8 cellular contexts compared by ENCODE assay signal in the genomic region with DNA sequence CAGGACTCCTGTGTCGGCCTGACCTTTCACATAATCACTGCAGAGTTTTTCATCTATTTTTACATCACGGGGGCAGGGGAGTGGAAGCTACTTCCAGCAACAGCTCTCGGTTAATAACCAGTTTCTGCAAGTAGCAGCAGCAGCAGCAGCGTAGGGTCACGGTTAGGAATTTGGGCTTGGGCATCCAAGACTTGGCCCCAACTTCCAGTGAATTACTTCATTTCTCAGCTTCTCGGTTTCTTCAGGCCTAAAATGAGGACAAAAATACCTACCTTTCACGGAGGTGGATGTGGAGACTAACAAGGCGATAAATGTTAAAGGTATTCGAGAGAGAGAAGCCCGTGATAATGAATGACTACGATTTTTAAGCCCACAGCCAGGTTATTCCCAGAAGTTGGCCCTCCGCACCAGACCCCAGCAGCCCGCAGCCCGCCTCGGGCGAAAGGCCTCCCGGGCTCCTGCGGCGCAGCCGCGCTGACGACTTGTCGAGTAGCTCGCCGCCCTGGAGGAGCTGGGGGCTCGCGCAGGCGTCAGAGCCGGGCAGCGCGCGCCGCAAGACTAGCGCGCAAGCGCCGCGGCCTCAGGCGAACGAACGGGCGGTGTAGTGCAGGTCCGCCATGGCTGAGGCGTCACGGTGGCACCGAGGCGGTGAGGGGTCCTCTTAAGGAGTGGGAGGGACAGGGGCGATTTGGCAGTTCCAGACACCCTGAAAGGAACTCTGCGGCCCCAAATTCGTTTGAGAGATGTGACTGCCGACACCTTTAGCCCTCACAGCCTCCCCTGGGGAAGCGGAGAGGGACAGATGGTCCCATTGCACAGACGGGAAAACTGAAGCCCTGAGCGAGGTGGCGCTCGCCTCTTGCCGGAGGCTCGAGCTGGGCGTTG. TPM values are rescaled to one million over a fixed set of nuclear protein-coding genes. Genes with fewer than 3 reads are reported as not detected.
DNase-seq lines count a peak whose midpoint lies in the region; ATAC-seq and TF ChIP-seq lines count a peak whose summit lies in the region.

A gene (plus strand): TSS at position 583 of the 885 bp plus-strand sequence. CDS start 35 bp downstream, at position 618.

- POLR2A ChIA-PET in HEK293T (lab: Yijun Ruan, JAX), result interaction anchor here (0.6 to 2.5 kb wide), 38 partner anchors 10 to 614 kb away, joined by 3 to 22 read pairs (median 4); a partner anchor contains a TSS

- intact Hi-C loops in mucosa of descending colon (cut with DNase I, micrococcal nuclease), result no loop called here

- CTCF ChIA-PET in HEK293T (lab: Yijun Ruan, JAX), result interaction anchor here (0.6 to 1.8 kb wide), 2 partner anchors 11 to 110 kb away, joined by 3 to 6 read pairs; no protein-coding TSS in a partner anchor

- no peaks in the 10 kb centered on the region for H3K36me3 ChIP-seq in mucosa of descending colon (ENCODE audit: low read depth)

- DNase-seq in HEK293T (ENCODE audit: extremely low spot score), result peak; percentile 89
- peak; percentile 81 for DNase-seq in NCI-H226
- DNase-seq in activated CD8-positive, alpha-beta memory T cell treated with anti-CD3 and anti-CD28 coated beads, Interleukin-2, amount 50 U/mL, for 1 hour (ENCODE audit: extremely low read depth), result peak; percentile 22
- peak; percentile 91 for DNase-seq in epithelial cell of esophagus (ENCODE audit: low read depth)
- peak; percentile 62 to 89 (median 79) for DNase-seq in mucosa of descending colon
- DNase-seq in stimulated activated CD8-positive, alpha-beta memory T cell treated with anti-CD3 and anti-CD28 coated beads, Interleukin-4, amount 100 ng/mL, for 1 hour (ENCODE audit: low read depth in 2 of 2, low spot score in 1 of 2), result peak; percentile 38 to 65
- no peak for DNase-seq in NCI-H345 treated with DMSO at 0.1 percent for 48 hours (lab: John Stamatoyannopoulos, UW; ENCODE audit: unreplicated experiment)

- TF ChIP-seq CTCF in epithelial cell of esophagus (IDR thresholded peaks at IDR 0.05; ENCODE audit: insufficient read depth, low read depth, low read length, missing control alignments), result no peak
- no peak for TF ChIP-seq CTCF in mucosa of descending colon (IDR thresholded peaks at IDR 0.05)

- peak; percentile 97 for ATAC-seq in mucosa of descending colon

- no peaks in the 10 kb centered on the region for H3K4me1 ChIP-seq in mucosa of descending colon (ENCODE audit: low read depth)

- peak within 1 kb of the TSS; percentile 62 for H3K4me3 ChIP-seq in GM08714 (ENCODE audit: low read length)
- H3K4me3 ChIP-seq in epithelial cell of esophagus (ENCODE audit: low read length), result peak within 1 kb of the TSS; percentile 77
- H3K4me3 ChIP-seq in mucosa of descending colon, result no peak within 1 kb of the TSS

- H3K9me3 ChIP-seq in mucosa of descending colon, result no peaks in the 10 kb centered on the region

TF ChIP-seq in HEK293T, 16 proteins besides CTCF, POLR2A, EP300 and RAD21:
- TF ChIP-seq L3MBTL2 (conservative IDR thresholded peaks at IDR 0.05) (peak; percentile 50), FOXK2 (IDR thresholded peaks at IDR 0.05) (no peak), SUZ12 (IDR thresholded peaks at IDR 0.05) (no peak), FOXA1 (IDR thresholded peaks at IDR 0.05) (no peak), ARNT (IDR thresholded peaks at IDR 0.05) (no peak), NFRKB (IDR thresholded peaks at IDR 0.05) (no peak)
- TF ChIP-seq, protein P1, sequence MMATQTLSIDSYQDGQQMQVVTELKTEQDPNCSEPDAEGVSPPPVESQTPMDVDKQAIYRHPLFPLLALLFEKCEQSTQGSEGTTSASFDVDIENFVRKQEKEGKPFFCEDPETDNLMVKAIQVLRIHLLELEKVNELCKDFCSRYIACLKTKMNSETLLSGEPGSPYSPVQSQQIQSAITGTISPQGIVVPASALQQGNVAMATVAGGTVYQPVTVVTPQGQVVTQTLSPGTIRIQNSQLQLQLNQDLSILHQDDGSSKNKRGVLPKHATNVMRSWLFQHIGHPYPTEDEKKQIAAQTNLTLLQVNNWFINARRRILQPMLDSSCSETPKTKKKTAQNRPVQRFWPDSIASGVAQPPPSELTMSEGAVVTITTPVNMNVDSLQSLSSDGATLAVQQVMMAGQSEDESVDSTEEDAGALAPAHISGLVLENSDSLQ (IDR thresholded peaks at IDR 0.05), result 0 out of 2 replicates have a peak, but pooled peaks have one; percentile 3

RNA-seq across cellular contexts. Expression of the gene that starts here (rescaled TPM):
- total RNA-seq in mucosa of descending colon, result not detected

Comparison
In these comparisons a context has a peak if more than half of its experiments do, and no peak if none do; other contexts are left out.
1. Peak in DNase-seq and ATAC-seq in mucosa of descending colon; RNA of the gene not detected or under 1 TPM.